ENCODE assay signal across 8 cellular contexts in genomic region chr9:129962889-129963703, GRCh38.
DNase-seq lines count a peak whose midpoint lies in the region; ATAC-seq and TF ChIP-seq lines count a peak whose summit lies in the region.

No MANE protein-coding gene starts in this region.

- peak overlapping the region; percentile 64 for H3K4me2 ChIP-seq in Loucy (ENCODE audit: low read depth, low read length, poor library complexity, severe bottlenecking)

- peaks cover 46% of the 10 kb centered on the region for H3K36me3 ChIP-seq in CD4-positive, CD25-positive, alpha-beta regulatory T cell (ENCODE audit: control insufficient read depth, insufficient read depth, low read length)
- H3K36me3 ChIP-seq in Loucy (ENCODE audit: insufficient read depth, low read length), result peaks cover 40% of the 10 kb centered on the region; the same call in 1 of the 2 replicates
- no peaks in the 10 kb centered on the region for H3K36me3 ChIP-seq in muscle layer of duodenum (ENCODE audit: control insufficient read depth in 1 of 2, insufficient read depth in 2 of 2, low read length in 2 of 2)

- no peak overlapping the region for H2AFZ ChIP-seq in Loucy (ENCODE audit: low read length)

- H3K9me3 Mint-ChIP-seq in CD4-positive, CD25-positive, alpha-beta regulatory T cell, result peaks cover 0 to 2% (median 0%) of the 10 kb centered on the region in 7 donors

- H3K79me2 ChIP-seq in Loucy (ENCODE audit: insufficient read depth, low read length), result peaks cover 23% of the 10 kb centered on the region; the same call in 1 of the 2 replicates

- H3K27me3 Mint-ChIP-seq in CD4-positive, CD25-positive, alpha-beta regulatory T cell, result no peaks in the 10 kb centered on the region

- peak overlapping the region; percentile 47 for H3K9ac ChIP-seq in Loucy (ENCODE audit: low read depth, low read length, poor library complexity, severe bottlenecking)

- H3K4me3 ChIP-seq in CD4-positive, CD25-positive, alpha-beta regulatory T cell (ENCODE audit: low read depth, low read length), result peak overlapping the region; percentile 90
- H3K4me3 ChIP-seq in Loucy (ENCODE audit: low read length, poor library complexity, severe bottlenecking) (peak overlapping the region; percentile 43), epithelial cell of esophagus (ENCODE audit: low read length) (peak overlapping the region; percentile 50), muscle layer of duodenum (ENCODE audit: low read depth in 1 of 2, low read length in 2 of 2) (peak overlapping the region; percentile 54 to 55)

- H3K27me3 ChIP-seq in CD4-positive, CD25-positive, alpha-beta regulatory T cell (ENCODE audit: control insufficient read depth, insufficient read depth, low read length), result no peaks in the 10 kb centered on the region
- H3K27me3 ChIP-seq in Loucy (ENCODE audit: insufficient read depth, low read length, poor library complexity, severe bottlenecking) (no peaks in the 10 kb centered on the region), muscle layer of duodenum (ENCODE audit: low read depth, low read length) (no peaks in the 10 kb centered on the region)

- H3K27ac ChIP-seq in CD4-positive, CD25-positive, alpha-beta regulatory T cell (ENCODE audit: insufficient read depth, low read length, poor library complexity, severe bottlenecking), result peak overlapping the region; percentile 86
- H3K27ac ChIP-seq in muscle layer of duodenum (ENCODE audit: low read length), result peak overlapping the region; percentile 95

- no peak for TF ChIP-seq CTCF in Loucy (conservative IDR thresholded peaks at IDR 0.05; ENCODE audit: low read length)
- TF ChIP-seq CTCF in epithelial cell of esophagus (IDR thresholded peaks at IDR 0.05; ENCODE audit: insufficient read depth, low read depth, low read length, missing control alignments), result no peak

- ATAC-seq in CD4-positive, CD25-positive, alpha-beta regulatory T cell (ENCODE audit: low read depth in 2 of 2), result peak; percentile 97 to 98
- peak; percentile 75 for ATAC-seq in GM21529 (IDR thresholded peaks at IDR 0.05; ENCODE audit: unreplicated experiment)

- no peaks in the 10 kb centered on the region for H3K9me3 ChIP-seq in CD4-positive, CD25-positive, alpha-beta regulatory T cell (ENCODE audit: control insufficient read depth in 2 of 2, low read length in 2 of 2)
- no peaks in the 10 kb centered on the region for H3K9me3 ChIP-seq in Loucy (ENCODE audit: insufficient read depth, low read depth, low read length)
- no peaks in the 10 kb centered on the region for H3K9me3 ChIP-seq in muscle layer of duodenum (ENCODE audit: control insufficient read depth in 1 of 2, low read length in 2 of 2)

- peak overlapping the region; percentile 97 to 98 (median 97) for H3K27ac Mint-ChIP-seq in CD4-positive, CD25-positive, alpha-beta regulatory T cell

- peaks cover 25 to 76% (median 42%) of the 10 kb centered on the region in 4 donors for H3K4me1 Mint-ChIP-seq in CD4-positive, CD25-positive, alpha-beta regulatory T cell

- H3F3A ChIP-seq in Loucy (ENCODE audit: low read depth), result no peaks in the 10 kb centered on the region

- peak; percentile 71 to 92 (median 84) for DNase-seq in CD4-positive, CD25-positive, alpha-beta regulatory T cell
- peak; percentile 56 to 69 for DNase-seq in activated CD8-positive, alpha-beta memory T cell treated with anti-CD3 and anti-CD28 coated beads for 4 hours (ENCODE audit: low read depth in 2 of 2)
- peak; percentile 45 for DNase-seq in epithelial cell of esophagus (ENCODE audit: low read depth)
- DNase-seq in stimulated activated naive CD4-positive, alpha-beta T cell (lab: John Stamatoyannopoulos, UW), result peak; percentile 50 to 87 (median 80)
- no peak for DNase-seq in occipital lobe (lab: John Stamatoyannopoulos, UW)

- H3K4me3 Mint-ChIP-seq in CD4-positive, CD25-positive, alpha-beta regulatory T cell, result peak overlapping the region; percentile 81 to 92 (median 90)

- H3K9me2 ChIP-seq in Loucy (replicated peaks; ENCODE audit: low read depth, low read length), result no peaks in the 10 kb centered on the region

- peaks cover 15% of the 10 kb centered on the region for H4K20me1 ChIP-seq in Loucy (ENCODE audit: insufficient read depth, low read length, poor library complexity, severe bottlenecking)

- peaks cover 49% of the 10 kb centered on the region for H3K4me1 ChIP-seq in CD4-positive, CD25-positive, alpha-beta regulatory T cell (ENCODE audit: control insufficient read depth, insufficient read depth, low read length, poor library complexity, severe bottlenecking)
- H3K4me1 ChIP-seq in Loucy (ENCODE audit: insufficient read depth, low read length, poor library complexity, severe bottlenecking) (peaks cover 10% of the 10 kb centered on the region), muscle layer of duodenum (ENCODE audit: control insufficient read depth in 1 of 2, insufficient read depth in 2 of 2, low read length in 2 of 2) (peaks cover 17% of the 10 kb centered on the region in 2 donors)

- peaks cover 29% of the 10 kb centered on the region for H3K36me3 Mint-ChIP-seq in CD4-positive, CD25-positive, alpha-beta regulatory T cell
